ENCODE assay signal across 1 cellular context in genomic region chr16:49700928-49701685, GRCh38.
TF ChIP-seq lines count a peak whose summit lies in the region.

No MANE protein-coding gene starts in this region.

TF ChIP-seq in HepG2, 621 proteins besides CTCF, POLR2A, EP300 and RAD21:
- TF ChIP-seq MBNL3 (CRISPR knock-in tag; conservative IDR thresholded peaks at IDR 0.05) (no peak), MNT (IDR thresholded peaks at IDR 0.05) (peak; percentile 83)
